ENCODE assay signal across 12 cellular contexts in the genomic region with DNA sequence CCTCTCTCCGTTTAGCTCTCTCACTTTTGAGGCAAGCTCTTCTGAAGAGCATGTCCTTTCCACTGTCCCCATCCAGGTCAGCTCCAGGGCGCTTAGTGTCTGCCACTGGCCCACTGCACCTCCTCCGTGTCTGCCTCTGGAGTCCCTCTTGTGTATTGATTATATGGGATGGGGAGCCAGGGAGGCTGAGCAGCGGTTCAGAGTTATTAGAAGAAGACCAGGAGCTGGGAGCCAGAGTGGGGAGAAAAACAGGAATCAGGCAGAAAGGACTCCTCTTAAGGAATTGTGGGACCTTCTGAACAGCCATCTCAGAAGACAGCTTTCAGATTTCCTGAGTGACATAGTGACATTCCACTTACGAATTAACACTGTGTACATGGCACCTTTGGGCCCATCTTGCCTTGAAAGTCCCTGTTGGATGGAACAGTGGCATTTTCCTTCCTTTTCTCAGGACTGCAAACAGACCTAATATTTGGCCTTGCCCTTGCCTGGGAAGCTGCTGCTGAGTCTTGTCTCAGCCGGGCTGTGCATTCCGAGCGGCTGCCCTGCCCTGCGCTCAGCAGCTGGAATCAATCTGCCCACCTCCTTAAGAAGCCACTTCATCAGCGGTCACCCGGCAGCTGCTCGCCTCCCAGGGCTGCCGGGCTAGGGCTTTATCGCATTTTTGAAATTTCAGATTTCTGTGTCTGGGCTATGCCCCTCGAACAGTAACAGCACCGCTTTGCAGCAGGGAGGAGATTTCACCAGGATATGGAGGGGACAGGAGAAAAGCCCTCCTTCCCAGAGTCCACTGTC.
DNase-seq lines count a peak whose midpoint lies in the region; ATAC-seq, FAIRE-seq and TF ChIP-seq lines count a peak whose summit lies in the region.
"Had no signal": no experiment of that assay in that cellular context is flagged by ENCODE, and none has a peak within 500 bp of the region (broad histone marks: within the 10 kb centered on the region; RNA-seq: fewer than 3 reads in every experiment).

No MANE protein-coding gene starts in this region.

- DNase-seq in AG04450 (ENCODE audit: low read depth, low spot score): peak; percentile 80
- peak; percentile 45 to 61 for DNase-seq in SJCRH30
- DNase-seq in non-pigmented ciliary epithelial cell (ENCODE audit: low read depth): peak; percentile 38
- DNase-seq in activated effector memory CD4-positive, alpha-beta T cell treated with anti-CD3 and anti-CD28 coated beads, Interleukin-2, amount 50 U/mL, for 16 hours: no peak
- no peak for DNase-seq in stimulated activated naive CD4-positive, alpha-beta T cell (lab: John Stamatoyannopoulos, UW)
- DNase-seq in NCI-H69 (lab: John Stamatoyannopoulos, UW): no peak
- DNase-seq in GM19239 (ENCODE audit: insufficient read length, low spot score): no peak
- DNase-seq: C1 segment of cervical spinal cord, NCI-H2081 treated with DMSO at 0.1 percent for 48 hours had no signal

- TF ChIP-seq CTCF in AG04450 (IDR thresholded peaks at IDR 0.05; ENCODE audit: low read depth, low read length) (no peak), gastroesophageal sphincter (IDR thresholded peaks at IDR 0.05) (no peak)

- no peak for TF ChIP-seq EP300 in gastroesophageal sphincter (IDR thresholded peaks at IDR 0.05)

- no peak for TF ChIP-seq POLR2A in gastroesophageal sphincter (IDR thresholded peaks at IDR 0.05)

- H3K4me1 ChIP-seq in SJCRH30 (peaks cover 3% of the 10 kb centered on the region; the same call in 1 of the 2 replicates), gastroesophageal sphincter (peaks cover 0 to 53% (median 0%) of the 10 kb centered on the region in 3 donors)

- no peaks in the 10 kb centered on the region for H3K9me3 ChIP-seq in AG04450 (ENCODE audit: control insufficient read depth, insufficient read depth, low read length)
- no peaks in the 10 kb centered on the region for H3K9me3 ChIP-seq in SJCRH30 (replicated peaks)
- H3K9me3 ChIP-seq in gastroesophageal sphincter: no peaks in the 10 kb centered on the region

- H3K27me3 ChIP-seq in AG04450 (ENCODE audit: control insufficient read depth, insufficient read depth, low read length): no peaks in the 10 kb centered on the region
- no peaks in the 10 kb centered on the region for H3K27me3 ChIP-seq in SJCRH30
- H3K27me3 ChIP-seq in gastroesophageal sphincter: peaks cover 30% of the 10 kb centered on the region

- CTCF ChIA-PET in AG04450 (lab: Charles Lee): interaction anchor here (1.0 to 1.5 kb wide), 6 partner anchors 9 to 1574 kb away, joined by 3 to 5 read pairs (median 4); no protein-coding TSS in a partner anchor

- peak overlapping the region; percentile 80 for H3K4me3 ChIP-seq in AG04450 (ENCODE audit: low read depth, low read length)
- H3K4me3 ChIP-seq in SJCRH30: peak overlapping the region; percentile 72
- peak overlapping the region; percentile 1 to 66 for H3K4me3 ChIP-seq in gastroesophageal sphincter

- ATAC-seq in gastroesophageal sphincter: peak; percentile 30

- 36% methylated on average over 2 to 4 of the region's 16 CpGs for WGBS in gastroesophageal sphincter (ENCODE audit: low coverage in 1 of 2), 2 donors

- H3K36me3 ChIP-seq in SJCRH30: no peaks in the 10 kb centered on the region
- H3K36me3 ChIP-seq in gastroesophageal sphincter: no peaks in the 10 kb centered on the region

- no peak for FAIRE-seq in GM19239 (lab: Jason Lieb, UNC)
- FAIRE-seq: colon had no signal

- H3K27ac ChIP-seq in AG04450 (ENCODE audit: low read depth, low read length) (peak overlapping the region; percentile 94), SJCRH30 (peak overlapping the region; percentile 26; the same call in 1 of the 2 replicates), gastroesophageal sphincter (peak overlapping the region in 3 of 4 donors; percentile 73 to 90 (median 90))
- H3K27ac ChIP-seq: VCaP had no signal

- POLR2A ChIA-PET in AG04450 (lab: Yijun Ruan, JAX): interaction anchor here (1.0 to 1.4 kb wide), 2 partner anchors 388 to 396 kb away, joined by 3 to 5 read pairs; no protein-coding TSS in a partner anchor

Comparison
In these comparisons a context has a peak if more than half of its experiments do, and no peak if none do; other contexts are left out.
1. DNase-seq: peak in AG04450 (single experiment), SJCRH30 (2 of 2) and non-pigmented ciliary epithelial cell (single experiment); none in activated effector memory CD4-positive, alpha-beta T cell treated with anti-CD3 and anti-CD28 coated beads, Interleukin-2, amount 50 U/mL, for 16 hours (single experiment), stimulated activated naive CD4-positive, alpha-beta T cell (0 of 6), NCI-H69 (single experiment) and GM19239 (single experiment).
2. H3K27ac ChIP-seq: peak in every context shown above with its lines; median percentile 94 in AG04450; 90 in gastroesophageal sphincter; 26 in SJCRH30.
3. Peak in every context shown above with its lines, with median percentiles within 50 percentile points of each other: H3K4me3 ChIP-seq.